Comparison of ENCODE assay signal across 2 cellular contexts in the genomic region with DNA sequence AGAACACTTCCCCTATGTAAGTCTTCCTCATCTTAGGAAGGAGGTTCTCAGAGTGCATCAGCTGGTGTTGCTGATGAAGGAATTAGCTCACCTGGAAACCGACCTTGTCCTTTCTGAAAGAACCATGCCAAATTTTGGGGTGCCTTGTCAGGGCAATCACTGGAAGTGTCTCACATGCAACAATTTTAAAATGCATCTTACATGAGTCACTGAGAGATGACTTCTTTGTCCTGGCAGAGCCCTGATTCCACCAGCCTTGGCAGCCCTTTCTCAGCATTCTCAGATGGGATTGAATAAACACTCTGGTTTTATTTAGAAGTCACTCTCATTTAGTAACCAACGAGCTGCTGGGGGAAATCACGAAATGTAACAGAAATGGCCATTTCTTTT.
TF ChIP-seq lines count a peak whose summit lies in the region.

No MANE protein-coding gene starts in this region.

TF ChIP-seq in A549, 52 proteins besides CTCF, POLR2A, EP300 and RAD21 (continues in another document):
- TF ChIP-seq FOSL2 (IDR thresholded peaks at IDR 0.05), result 0 out of 2 replicates have a peak, but pooled peaks have one; percentile 29
- peak; percentile 62 for TF ChIP-seq FOSL2 (CRISPR knock-in tag; IDR thresholded peaks at IDR 0.05)
- TF ChIP-seq HOXB5 (CRISPR knock-in tag; IDR thresholded peaks at IDR 0.05), result no peak
- TF ChIP-seq ESRRA (IDR thresholded peaks at IDR 0.05; ENCODE audit: borderline replicate concordance, low read length), result no peak
- TF ChIP-seq FOXS1 (CRISPR knock-in tag; IDR thresholded peaks at IDR 0.05), result no peak
- no peak for TF ChIP-seq PBX3 (IDR thresholded peaks at IDR 0.05)
- no peak for TF ChIP-seq ZC3H11A (IDR thresholded peaks at IDR 0.05)
- TF ChIP-seq, protein P1, sequence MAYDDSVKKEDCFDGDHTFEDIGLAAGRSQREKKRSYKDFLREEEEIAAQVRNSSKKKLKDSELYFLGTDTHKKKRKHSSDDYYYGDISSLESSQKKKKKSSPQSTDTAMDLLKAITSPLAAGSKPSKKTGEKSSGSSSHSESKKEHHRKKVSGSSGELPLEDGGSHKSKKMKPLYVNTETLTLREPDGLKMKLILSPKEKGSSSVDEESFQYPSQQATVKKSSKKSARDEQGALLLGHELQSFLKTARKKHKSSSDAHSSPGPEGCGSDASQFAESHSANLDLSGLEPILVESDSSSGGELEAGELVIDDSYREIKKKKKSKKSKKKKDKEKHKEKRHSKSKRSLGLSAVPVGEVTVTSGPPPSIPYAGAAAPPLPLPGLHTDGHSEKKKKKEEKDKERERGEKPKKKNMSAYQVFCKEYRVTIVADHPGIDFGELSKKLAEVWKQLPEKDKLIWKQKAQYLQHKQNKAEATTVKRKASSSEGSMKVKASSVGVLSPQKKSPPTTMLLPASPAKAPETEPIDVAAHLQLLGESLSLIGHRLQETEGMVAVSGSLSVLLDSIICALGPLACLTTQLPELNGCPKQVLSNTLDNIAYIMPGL (CRISPR knock-in tag; IDR thresholded peaks at IDR 0.05; ENCODE audit: borderline replicate concordance), result no peak
- TF ChIP-seq MAX (IDR thresholded peaks at IDR 0.05), result 0 out of 2 replicates have a peak, but pooled peaks have one; percentile 24
- no peak for TF ChIP-seq ATOH8 (CRISPR knock-in tag; IDR thresholded peaks at IDR 0.05; ENCODE audit: low read depth)
- no peak for TF ChIP-seq MAZ (IDR thresholded peaks at IDR 0.05; ENCODE audit: borderline replicate concordance, low read depth, low read length)
- 0 out of 3 replicates have a peak, but pooled peaks have one; percentile 14 for TF ChIP-seq SMC3 (IDR thresholded peaks at IDR 0.05)
- TF ChIP-seq JUNB (IDR thresholded peaks at IDR 0.05), result peak; percentile 53; the same call in 1 of the 2 replicates
- TF ChIP-seq, protein P2, sequence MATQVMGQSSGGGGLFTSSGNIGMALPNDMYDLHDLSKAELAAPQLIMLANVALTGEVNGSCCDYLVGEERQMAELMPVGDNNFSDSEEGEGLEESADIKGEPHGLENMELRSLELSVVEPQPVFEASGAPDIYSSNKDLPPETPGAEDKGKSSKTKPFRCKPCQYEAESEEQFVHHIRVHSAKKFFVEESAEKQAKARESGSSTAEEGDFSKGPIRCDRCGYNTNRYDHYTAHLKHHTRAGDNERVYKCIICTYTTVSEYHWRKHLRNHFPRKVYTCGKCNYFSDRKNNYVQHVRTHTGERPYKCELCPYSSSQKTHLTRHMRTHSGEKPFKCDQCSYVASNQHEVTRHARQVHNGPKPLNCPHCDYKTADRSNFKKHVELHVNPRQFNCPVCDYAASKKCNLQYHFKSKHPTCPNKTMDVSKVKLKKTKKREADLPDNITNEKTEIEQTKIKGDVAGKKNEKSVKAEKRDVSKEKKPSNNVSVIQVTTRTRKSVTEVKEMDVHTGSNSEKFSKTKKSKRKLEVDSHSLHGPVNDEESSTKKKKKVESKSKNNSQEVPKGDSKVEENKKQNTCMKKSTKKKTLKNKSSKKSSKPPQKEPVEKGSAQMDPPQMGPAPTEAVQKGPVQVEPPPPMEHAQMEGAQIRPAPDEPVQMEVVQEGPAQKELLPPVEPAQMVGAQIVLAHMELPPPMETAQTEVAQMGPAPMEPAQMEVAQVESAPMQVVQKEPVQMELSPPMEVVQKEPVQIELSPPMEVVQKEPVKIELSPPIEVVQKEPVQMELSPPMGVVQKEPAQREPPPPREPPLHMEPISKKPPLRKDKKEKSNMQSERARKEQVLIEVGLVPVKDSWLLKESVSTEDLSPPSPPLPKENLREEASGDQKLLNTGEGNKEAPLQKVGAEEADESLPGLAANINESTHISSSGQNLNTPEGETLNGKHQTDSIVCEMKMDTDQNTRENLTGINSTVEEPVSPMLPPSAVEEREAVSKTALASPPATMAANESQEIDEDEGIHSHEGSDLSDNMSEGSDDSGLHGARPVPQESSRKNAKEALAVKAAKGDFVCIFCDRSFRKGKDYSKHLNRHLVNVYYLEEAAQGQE (IDR thresholded peaks at IDR 0.05), result no peak
- no peak for TF ChIP-seq RFX5 (IDR thresholded peaks at IDR 0.05)
- no peak for TF ChIP-seq RNF2 (IDR thresholded peaks at IDR 0.05; ENCODE audit: borderline replicate concordance, low read depth)
- TF ChIP-seq TFCP2L1 (CRISPR knock-in tag; IDR thresholded peaks at IDR 0.05), result no peak
- no peak for TF ChIP-seq KDM5A (IDR thresholded peaks at IDR 0.05)
- no peak for TF ChIP-seq RARB (CRISPR knock-in tag; IDR thresholded peaks at IDR 0.05)
- TF ChIP-seq NFE2L2 (conservative IDR thresholded peaks at IDR 0.05; ENCODE audit: low read length), result no peak
- no peak for TF ChIP-seq BCL3 (IDR thresholded peaks at IDR 0.05)
- no peak for TF ChIP-seq ZFP36 (IDR thresholded peaks at IDR 0.05; ENCODE audit: borderline replicate concordance, partially characterized antibody)
- TF ChIP-seq MAFK (IDR thresholded peaks at IDR 0.05; ENCODE audit: partially characterized antibody), result no peak
- no peak for TF ChIP-seq HOXB13 (CRISPR knock-in tag; IDR thresholded peaks at IDR 0.05; ENCODE audit: low read depth)
- no peak for TF ChIP-seq TP53 (CRISPR knock-in tag; IDR thresholded peaks at IDR 0.05)

TF ChIP-seq in IMR-90, 13 proteins besides CTCF, POLR2A, EP300 and RAD21 (continued from another document):
- TF ChIP-seq BHLHE40 (IDR thresholded peaks at IDR 0.05; ENCODE audit: low read depth, low read length), result peak; percentile 62; the same call in 1 of the 2 replicates
- TF ChIP-seq FOS (IDR thresholded peaks at IDR 0.05; ENCODE audit: low read depth, low read length), result peak; percentile 60
- no peak for TF ChIP-seq CEBPB (IDR thresholded peaks at IDR 0.05; ENCODE audit: low read depth, low read length)
- TF ChIP-seq MAFK (IDR thresholded peaks at IDR 0.05; ENCODE audit: low read depth, low read length), result peak; percentile 23; the same call in 1 of the 2 replicates
- TF ChIP-seq ELK1 (IDR thresholded peaks at IDR 0.05; ENCODE audit: borderline replicate concordance, low read depth, low read length), result no peak
